Comparison of ENCODE assay signal across 29 cellular contexts in genomic region chr1:189152685-189153084, GRCh38.
"Had no signal": no experiment of that assay in that cellular context is flagged by ENCODE, and none has a peak within 500 bp of the region (broad histone marks: within the 10 kb centered on the region; RNA-seq: fewer than 3 reads in every experiment).

No MANE protein-coding gene starts in this region.

- H3K4me3 ChIP-seq: stomach, suprapubic skin, testis, thoracic aorta, thyroid gland, tibial artery, tibial nerve, transverse colon, upper lobe of left lung, upper lobe of right lung, uterus, vagina had no signal

- H3K4me1 Mint-ChIP-seq: stimulated activated effector memory CD8-positive, alpha-beta T cell treated with anti-CD3 and anti-CD28 coated beads, Interleukin-12 subunit alpha, Interleukin-12 subunit beta, amount 100 ng/mL, for 72 hours; stimulated activated memory B cell treated with anti-CD40 and anti-IgM and Interleukin-4, amounts not matched to agents 10 μg/mL and 1 μg/mL and 100 μg/mL, for 72 hours; stimulated activated naive B cell treated with anti-CD40 and anti-IgM and Interleukin-4, amounts not matched to agents 10 μg/mL and 1 μg/mL and 100 μg/mL, for 72 hours; stimulated activated naive CD8-positive, alpha-beta T cell treated with anti-CD3 and anti-CD28 coated beads, Interleukin-15, amount 100 ng/mL, for 72 hours had no signal

- FAIRE-seq: urothelium cell line had no signal

- H3K27ac ChIP-seq: stomach, suprapubic skin, testis, thoracic aorta, thyroid gland, tibial artery, tibial nerve, transverse colon, upper lobe of left lung, upper lobe of right lung, uterus, vagina had no signal

- H3K9me3 ChIP-seq: stomach, suprapubic skin, testis, thoracic aorta, thyroid gland, tibial artery, tibial nerve, transverse colon, upper lobe of left lung, upper lobe of right lung, uterus, vagina had no signal

- H3K36me3 ChIP-seq: stomach, suprapubic skin, thoracic aorta, thyroid gland, tibial artery, tibial nerve, transverse colon, upper lobe of left lung, upper lobe of right lung, uterus, vagina had no signal

- H3K27me3 ChIP-seq: stomach, suprapubic skin, testis, thyroid gland, tibial artery, tibial nerve, transverse colon, upper lobe of left lung, upper lobe of right lung, uterus, vagina had no signal

- H3K27ac Mint-ChIP-seq: stimulated activated effector memory CD8-positive, alpha-beta T cell treated with anti-CD3 and anti-CD28 coated beads, Interleukin-12 subunit alpha, Interleukin-12 subunit beta, amount 100 ng/mL, for 72 hours; stimulated activated memory B cell treated with anti-CD40 and anti-IgM and Interleukin-4, amounts not matched to agents 10 μg/mL and 1 μg/mL and 100 μg/mL, for 72 hours; stimulated activated naive B cell treated with anti-CD40 and anti-IgM and Interleukin-4, amounts not matched to agents 10 μg/mL and 1 μg/mL and 100 μg/mL, for 72 hours; stimulated activated naive CD8-positive, alpha-beta T cell treated with anti-CD3 and anti-CD28 coated beads, Interleukin-15, amount 100 ng/mL, for 72 hours; stimulated activated naive CD8-positive, alpha-beta T cell treated with anti-CD3 and anti-CD28 coated beads, Interleukin-15, Interleukin-2, amounts not matched to agents 100 ng/mL and 50 ng/mL, for 24 hours; type B pancreatic cell had no signal

- H3K27me3 Mint-ChIP-seq: stimulated activated memory B cell treated with anti-CD40 and anti-IgM and Interleukin-4, amounts not matched to agents 10 μg/mL and 1 μg/mL and 100 μg/mL, for 72 hours; stimulated activated naive B cell treated with anti-CD40 and anti-IgM and Interleukin-4, amounts not matched to agents 10 μg/mL and 1 μg/mL and 100 μg/mL, for 72 hours; stimulated activated naive CD8-positive, alpha-beta T cell treated with anti-CD3 and anti-CD28 coated beads, Interleukin-15, amount 100 ng/mL, for 72 hours; stimulated activated naive CD8-positive, alpha-beta T cell treated with anti-CD3 and anti-CD28 coated beads, Interleukin-15, Interleukin-2, amounts not matched to agents 100 ng/mL and 50 ng/mL, for 24 hours; type B pancreatic cell had no signal

- H3K36me3 Mint-ChIP-seq: stimulated activated effector memory CD8-positive, alpha-beta T cell treated with anti-CD3 and anti-CD28 coated beads, Interleukin-12 subunit alpha, Interleukin-12 subunit beta, amount 100 ng/mL, for 72 hours; stimulated activated memory B cell treated with anti-CD40 and anti-IgM and Interleukin-4, amounts not matched to agents 10 μg/mL and 1 μg/mL and 100 μg/mL, for 72 hours; stimulated activated naive B cell treated with anti-CD40 and anti-IgM and Interleukin-4, amounts not matched to agents 10 μg/mL and 1 μg/mL and 100 μg/mL, for 72 hours; type B pancreatic cell had no signal

- H3K4me1 ChIP-seq: stomach, suprapubic skin, testis, thyroid gland, tibial artery, tibial nerve, transverse colon, upper lobe of left lung, upper lobe of right lung, uterus, vagina had no signal

- ATAC-seq: stimulated activated effector memory CD8-positive, alpha-beta T cell treated with anti-CD3 and anti-CD28 coated beads, Interleukin-12 subunit alpha, Interleukin-12 subunit beta, amount 100 ng/mL, for 72 hours; stimulated activated memory B cell treated with anti-CD40 and anti-IgM and Interleukin-4, amounts not matched to agents 10 μg/mL and 1 μg/mL and 100 μg/mL, for 72 hours; stimulated activated naive B cell treated with anti-CD40 and anti-IgM and Interleukin-4, amounts not matched to agents 10 μg/mL and 1 μg/mL and 100 μg/mL, for 72 hours; stimulated activated naive CD8-positive, alpha-beta T cell treated with anti-CD3 and anti-CD28 coated beads, Interleukin-15, amount 100 ng/mL, for 72 hours; stimulated activated naive CD8-positive, alpha-beta T cell treated with anti-CD3 and anti-CD28 coated beads, Interleukin-15, Interleukin-2, amounts not matched to agents 100 U/mL and 50 U/mL, for 24 hours; upper lobe of right lung had no signal

- DNase-seq: stimulated activated CD4-positive, alpha-beta T cell treated with anti-CD3 and anti-CD28 coated beads, Interleukin-2, amount 100 ng/mL, for 48 hours; stimulated activated CD4-positive, alpha-beta T cell treated with anti-CD3 and anti-CD28 coated beads, Interleukin-4, amount 100 ng/mL, for 1 hour; stimulated activated CD4-positive, alpha-beta T cell treated with anti-CD3 and anti-CD28 coated beads, Interleukin-4, amount 100 ng/mL, for 24 hours; stimulated activated CD4-positive, alpha-beta T cell treated with anti-CD3 and anti-CD28 coated beads, Interleukin-4, amount 100 ng/mL, for 4 hours; stimulated activated CD8-positive, alpha-beta memory T cell treated with anti-CD3 and anti-CD28 coated beads, Interleukin-4, amount 100 ng/mL, for 48 hours; stimulated activated naive B cell treated with anti-CD40 and anti-IgM and Interleukin-4, amounts not matched to agents 10 μg/mL and 1 μg/mL and 100 μg/mL, for 72 hours; stimulated activated naive CD4-positive, alpha-beta T cell; stimulated activated naive CD4-positive, alpha-beta T cell treated with Interleukin-2 at 50 U/mL for 16 hours; stimulated activated naive CD8-positive, alpha-beta T cell treated with anti-CD3 and anti-CD28 coated beads, Interleukin-15, amount 100 ng/mL, for 72 hours; stimulated activated naive CD8-positive, alpha-beta T cell treated with anti-CD3 and anti-CD28 coated beads, Interleukin-15, Interleukin-2, amounts not matched to agents 100 U/mL and 50 U/mL, for 24 hours; stomach; substantia nigra; testis; thyroid gland; tibial artery; transverse colon; trophoblast cell; upper lobe of left lung; upper lobe of right lung; uterus had no signal

- H3K9me3 Mint-ChIP-seq: type B pancreatic cell had no signal

- H3K4me3 Mint-ChIP-seq: stimulated activated effector memory CD8-positive, alpha-beta T cell treated with anti-CD3 and anti-CD28 coated beads, Interleukin-12 subunit alpha, Interleukin-12 subunit beta, amount 100 ng/mL, for 72 hours; stimulated activated memory B cell treated with anti-CD40 and anti-IgM and Interleukin-4, amounts not matched to agents 10 μg/mL and 1 μg/mL and 100 μg/mL, for 72 hours; stimulated activated naive B cell treated with anti-CD40 and anti-IgM and Interleukin-4, amounts not matched to agents 10 μg/mL and 1 μg/mL and 100 μg/mL, for 72 hours; stimulated activated naive CD8-positive, alpha-beta T cell treated with anti-CD3 and anti-CD28 coated beads, Interleukin-15, amount 100 ng/mL, for 72 hours; stimulated activated naive CD8-positive, alpha-beta T cell treated with anti-CD3 and anti-CD28 coated beads, Interleukin-15, Interleukin-2, amounts not matched to agents 100 ng/mL and 50 ng/mL, for 24 hours; type B pancreatic cell had no signal
